In genomic region chr2:215931256-215931903, GRCh38 we compare ENCODE assay signal across 8 cellular contexts.
DNase-seq lines count a peak whose midpoint lies in the region; TF ChIP-seq lines count a peak whose summit lies in the region.

No MANE protein-coding gene starts in this region.

- H3K36me3 Mint-ChIP-seq in activated naive CD4-positive, alpha-beta T cell treated with anti-CD3 and anti-CD28 coated beads, Interleukin-2, amount 10 ng/mL, durations not matched to agents 7 days and 5 days, result no peaks in the 10 kb centered on the region
- H3K36me3 Mint-ChIP-seq in progenitor cell of endocrine pancreas (ENCODE audit: insufficient read depth), result peaks cover 3% of the 10 kb centered on the region

- peak overlapping the region; percentile 49 for H2AFZ ChIP-seq in GM23248

- H3K4me1 Mint-ChIP-seq in activated naive CD4-positive, alpha-beta T cell treated with anti-CD3 and anti-CD28 coated beads, Interleukin-2, amount 10 ng/mL, durations not matched to agents 7 days and 5 days, result no peaks in the 10 kb centered on the region
- peaks cover 28% of the 10 kb centered on the region for H3K4me1 Mint-ChIP-seq in progenitor cell of endocrine pancreas (ENCODE audit: low read depth)

- peak overlapping the region; percentile 58 for H3K9ac ChIP-seq in GM23248

- in situ Hi-C loops in GM23248 (cut with MboI), result loop anchor here (25.0 kb wide), 2 partner anchors 969 to 1119 kb away; partner anchors contain the start of gene BARD1

- no peaks in the 10 kb centered on the region for H3K36me3 ChIP-seq in GM23248 (ENCODE audit: low read depth)

- peak; percentile 90 for TF ChIP-seq CTCF in LNCAP (IDR thresholded peaks at IDR 0.05)
- peak; percentile 95 for TF ChIP-seq CTCF in progenitor cell of endocrine pancreas (IDR thresholded peaks at IDR 0.05; ENCODE audit: unreplicated experiment)

- no peaks in the 10 kb centered on the region for H3K27me3 ChIP-seq in GM23248 (replicated peaks; ENCODE audit: insufficient read depth)

- CTCF ChIA-PET in activated naive CD4-positive, alpha-beta T cell treated with anti-CD3 and anti-CD28 coated beads, Interleukin-2, amount 10 ng/mL, durations not matched to agents 7 days and 5 days (lab: Charles Lee), result interaction anchor here (0.7 to 5.4 kb wide), 16 partner anchors 12 to 476 kb away, joined by 3 to 30 read pairs (median 3); no protein-coding TSS in a partner anchor

- H3K27me3 Mint-ChIP-seq in activated naive CD4-positive, alpha-beta T cell treated with anti-CD3 and anti-CD28 coated beads, Interleukin-2, amount 10 ng/mL, durations not matched to agents 7 days and 5 days, result peaks cover 22% of the 10 kb centered on the region
- H3K27me3 Mint-ChIP-seq in progenitor cell of endocrine pancreas, result no peaks in the 10 kb centered on the region

- no peak overlapping the region for H3K27ac Mint-ChIP-seq in activated naive CD4-positive, alpha-beta T cell treated with anti-CD3 and anti-CD28 coated beads, Interleukin-2, amount 10 ng/mL, durations not matched to agents 7 days and 5 days
- no peak overlapping the region for H3K27ac Mint-ChIP-seq in progenitor cell of endocrine pancreas

- peaks cover 25% of the 10 kb centered on the region for H3F3A ChIP-seq in GM23248 (ENCODE audit: insufficient read depth)

- no peaks in the 10 kb centered on the region for H3K79me2 ChIP-seq in GM23248 (ENCODE audit: insufficient read depth)

- H3K4me1 ChIP-seq in GM23248 (ENCODE audit: insufficient read depth), result peaks cover 35% of the 10 kb centered on the region

- H3K4me3 ChIP-seq in GM23248, result peak overlapping the region; percentile 61

- no peak overlapping the region for H3K4me3 Mint-ChIP-seq in activated naive CD4-positive, alpha-beta T cell treated with anti-CD3 and anti-CD28 coated beads, Interleukin-2, amount 10 ng/mL, durations not matched to agents 7 days and 5 days
- H3K4me3 Mint-ChIP-seq in progenitor cell of endocrine pancreas (ENCODE audit: low read depth), result no peak overlapping the region

- peak overlapping the region; percentile 58 for H3K27ac ChIP-seq in GM23248

- WGBS in GM23248 (ENCODE audit: low coverage in 1 of 2, low lambda C conversion rate in 2 of 2, missing lambda C conversion rate in 2 of 2), 2 experiments, result 6 to 7% methylated on average over 8 of the region's 8 CpGs

- H3K9me2 ChIP-seq in GM23248 (ENCODE audit: insufficient read depth), result no peaks in the 10 kb centered on the region

- peak overlapping the region; percentile 79 for H3K4me2 ChIP-seq in GM23248 (ENCODE audit: unreplicated experiment)

- H3K9me3 Mint-ChIP-seq in activated naive CD4-positive, alpha-beta T cell treated with anti-CD3 and anti-CD28 coated beads, Interleukin-2, amount 10 ng/mL, durations not matched to agents 7 days and 5 days, result no peaks in the 10 kb centered on the region
- H3K9me3 Mint-ChIP-seq in progenitor cell of endocrine pancreas (ENCODE audit: low read depth), result peaks cover 12% of the 10 kb centered on the region

- DNase-seq in GM03348 (ENCODE audit: low spot score), result peak; percentile 79
- DNase-seq in GM23248, result peak; percentile 83
- peak; percentile 43 to 44 for DNase-seq in SHP77 (lab: John Stamatoyannopoulos, UW)
- peak; percentile 70 for DNase-seq in activated naive CD4-positive, alpha-beta T cell treated with anti-CD3 and anti-CD28 coated beads, Interleukin-2, amount 10 ng/mL, durations not matched to agents 7 days and 5 days
- DNase-seq in glomerular endothelial cell (ENCODE audit: extremely low read depth, low read depth, low spot score), result peak; percentile 66
- peak; percentile 40 for DNase-seq in progenitor cell of endocrine pancreas (ENCODE audit: low spot score, unreplicated experiment)
- DNase-seq in mesenteric fat pad (ENCODE audit: low spot score), result no peak

- H4K20me1 ChIP-seq in GM23248 (ENCODE audit: insufficient read depth), result no peaks in the 10 kb centered on the region

- no peaks in the 10 kb centered on the region for H3K9me3 ChIP-seq in GM23248 (ENCODE audit: low read depth)
